Comparison of ENCODE assay signal across 7 cellular contexts in the genomic region with DNA sequence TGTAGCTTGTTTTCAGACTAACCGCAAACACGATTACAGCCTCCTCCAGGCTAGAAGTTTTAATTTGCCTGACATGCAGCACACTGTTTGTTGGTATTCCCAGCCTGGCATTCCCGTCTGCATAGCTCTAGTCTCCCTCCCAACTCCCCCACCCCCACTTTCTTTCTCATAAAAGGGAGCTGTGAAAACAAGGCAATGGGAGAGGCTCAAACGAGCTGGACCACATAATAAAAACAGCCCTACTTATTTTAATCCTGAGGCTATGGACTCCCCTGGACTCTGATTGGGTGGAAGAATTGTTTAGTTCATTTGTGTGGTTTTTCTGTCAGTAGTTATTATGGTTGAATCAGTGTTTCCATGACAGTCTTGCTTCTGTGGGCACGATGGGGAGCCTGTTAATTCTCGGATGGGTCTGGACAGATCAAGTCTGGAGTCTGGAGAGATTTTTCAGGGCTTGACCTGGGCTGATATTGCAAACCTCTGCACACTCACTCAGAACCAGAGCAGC. TPM values are rescaled to one million over a fixed set of nuclear protein-coding genes. Genes with fewer than 3 reads are reported as not detected.
A peak's percentile ranks its signal among the peaks of the same experiment; 100 is the strongest.
DNase-seq lines count a peak whose midpoint lies in the region; ATAC-seq, FAIRE-seq and TF ChIP-seq lines count a peak whose summit lies in the region.

No MANE protein-coding gene starts in this region.

- H2AFZ ChIP-seq in SK-N-SH (ENCODE audit: low read depth), result peak overlapping the region; percentile 53; the same call in 1 of the 2 replicates
- peak overlapping the region; percentile 33 for H2AFZ ChIP-seq in fibroblast of lung (ENCODE audit: low read length)

- peak; percentile 66 for DNase-seq in SK-N-SH
- DNase-seq in fibroblast of lung (ENCODE audit: low read depth in 2 of 2), result peak; percentile 62 to 85
- DNase-seq in D721Med (ENCODE audit: insufficient read length, low spot score), result no peak
- no peak for DNase-seq in NCI-H2107 (lab: John Stamatoyannopoulos, UW)

- CTCF ChIA-PET in HEK293 (lab: Yijun Ruan, JAX) (no interaction called here), SK-N-SH (lab: Yijun Ruan, JAX) (interaction anchor here (1.0 to 2.6 kb wide), 2 partner anchors 9 to 60 kb away, joined by 4 to 7 read pairs; no protein-coding TSS in a partner anchor)

- H3K9me3 Mint-ChIP-seq in nephron, result no peaks in the 10 kb centered on the region

- H3K4me1 Mint-ChIP-seq in nephron, result peaks cover 50% of the 10 kb centered on the region

- H3K27ac Mint-ChIP-seq in nephron, result peak overlapping the region; percentile 82 to 93 (median 86)

- H3K79me2 ChIP-seq in SK-N-SH (ENCODE audit: insufficient read depth) (peaks cover 17% of the 10 kb centered on the region; the same call in 1 of the 2 replicates), fibroblast of lung (ENCODE audit: control insufficient read depth, insufficient read depth, low read length) (no peaks in the 10 kb centered on the region)

- WGBS in SK-N-SH (ENCODE audit: low lambda C conversion rate), result 21% methylated on average over 6 of the region's 6 CpGs

- ATAC-seq in HG03135 (IDR thresholded peaks at IDR 0.05; ENCODE audit: unreplicated experiment), result no peak

- H3K27me3 ChIP-seq in SK-N-SH (ENCODE audit: insufficient read depth) (no peaks in the 10 kb centered on the region), fibroblast of lung (ENCODE audit: control insufficient read depth, insufficient read depth, low read length) (no peaks in the 10 kb centered on the region)

- no peaks in the 10 kb centered on the region for H3K27me3 Mint-ChIP-seq in nephron (ENCODE audit: low read depth)

- no peaks in the 10 kb centered on the region for H3K9me2 ChIP-seq in SK-N-SH

- TF ChIP-seq EP300 in SK-N-SH (IDR thresholded peaks at IDR 0.05; ENCODE audit: borderline replicate concordance in 1 of 2, low read depth in 1 of 2, low read length in 1 of 2), result peak in 1 of 2 experiments; percentile 31; a peak in 2 of 4 replicates

- H3F3A ChIP-seq in SK-N-SH (replicated peaks; ENCODE audit: insufficient read depth), result peaks cover 30% of the 10 kb centered on the region

- H3K4me3 ChIP-seq in HEK293 (ENCODE audit: low read depth, low read length) (peak overlapping the region; percentile 89), SK-N-SH (ENCODE audit: low read depth in 2 of 2, low read length in 1 of 2) (peak overlapping the region; percentile 70 to 92), fibroblast of lung (replicated peaks in 1 of 4; ENCODE audit: control extremely low read depth in 1 of 4, insufficient read depth in 1 of 4, low read depth in 3 of 4, low read length in 4 of 4) (peak overlapping the region; percentile 70 to 87 (median 78))

- H3K9me3 ChIP-seq in HEK293 (ENCODE audit: control insufficient read depth, insufficient read depth, low read depth, low read length) (no peaks in the 10 kb centered on the region), SK-N-SH (no peaks in the 10 kb centered on the region), fibroblast of lung (ENCODE audit: control insufficient read depth, insufficient read depth, low read depth, low read length) (no peaks in the 10 kb centered on the region)

- H4K20me1 ChIP-seq in SK-N-SH (ENCODE audit: insufficient read depth), result no peaks in the 10 kb centered on the region
- no peaks in the 10 kb centered on the region for H4K20me1 ChIP-seq in fibroblast of lung (ENCODE audit: control insufficient read depth, extremely low read depth, insufficient read depth, low read length)

- peak overlapping the region; percentile 93 for H3K9ac ChIP-seq in SK-N-SH
- H3K9ac ChIP-seq in fibroblast of lung (ENCODE audit: insufficient read depth, low read length), result no peak overlapping the region

- peaks cover 12% of the 10 kb centered on the region for H3K36me3 Mint-ChIP-seq in nephron (ENCODE audit: low read depth)

- peak overlapping the region; percentile 91 to 98 (median 91) for H3K4me3 Mint-ChIP-seq in nephron

- no peaks in the 10 kb centered on the region; a peak in 1 of 3 replicates for H3K36me3 ChIP-seq in HEK293 (ENCODE audit: control insufficient read depth in 2 of 2, insufficient read depth in 1 of 2, low read length in 2 of 2)
- no peaks in the 10 kb centered on the region for H3K36me3 ChIP-seq in SK-N-SH (replicated peaks in 1 of 2; ENCODE audit: control insufficient read depth in 1 of 2, insufficient read depth in 2 of 2, low read length in 1 of 2)
- no peaks in the 10 kb centered on the region for H3K36me3 ChIP-seq in fibroblast of lung (ENCODE audit: control insufficient read depth, insufficient read depth, low read length)

- no peak for TF ChIP-seq RAD21 in SK-N-SH (IDR thresholded peaks at IDR 0.05; ENCODE audit: low read length)

- FAIRE-seq in D721Med (lab: Jason Lieb, UNC), result no peak

- POLR2A ChIA-PET in HEK293 (lab: Yijun Ruan, JAX) (interaction anchor here (0.5 to 1.7 kb wide), 7 partner anchors 8 to 1945 kb away, joined by 4 to 5 read pairs (median 4); no protein-coding TSS in a partner anchor), SK-N-SH (lab: Yijun Ruan, JAX) (no interaction called here)

- peak overlapping the region; percentile 83 for H3K27ac ChIP-seq in HEK293 (ENCODE audit: extremely low read depth, low read depth, low read length)
- H3K27ac ChIP-seq in SK-N-SH (ENCODE audit: low read depth in 2 of 2, low read length in 1 of 2), result peak overlapping the region; percentile 82 to 91
- H3K27ac ChIP-seq in fibroblast of lung (ENCODE audit: insufficient read depth, low read length), result no peak overlapping the region

- TF ChIP-seq CTCF in HEK293 (tag by site-specific recombination; IDR thresholded peaks at IDR 0.05) (no peak), SK-N-SH (IDR thresholded peaks at IDR 0.05) (no peak), fibroblast of lung (conservative IDR thresholded peaks at IDR 0.05 in 1 of 2, IDR thresholded peaks at IDR 0.05 in 1 of 2; ENCODE audit: low read depth in 1 of 2, low read length in 2 of 2) (no peak), nephron (IDR thresholded peaks at IDR 0.05; ENCODE audit: unreplicated experiment in 3 of 3) (no peak), D721Med (IDR thresholded peaks at IDR 0.05; ENCODE audit: insufficient read depth, missing control alignments) (no peak)

- peak overlapping the region; percentile 96 for H3K4me2 ChIP-seq in SK-N-SH
- peak overlapping the region; percentile 69 for H3K4me2 ChIP-seq in fibroblast of lung (ENCODE audit: extremely low read depth, insufficient read depth, low read length)

- H3K4me1 ChIP-seq in HEK293 (ENCODE audit: control insufficient read depth, insufficient read depth, low read length) (peaks cover 10% of the 10 kb centered on the region), SK-N-SH (ENCODE audit: control insufficient read depth in 1 of 2, insufficient read depth in 2 of 2, low read depth in 1 of 2, low read length in 1 of 2) (peaks cover 4 to 15% of the 10 kb centered on the region in 2 experiments; a peak in 3 of 4 replicates), fibroblast of lung (ENCODE audit: control insufficient read depth, extremely low read depth, insufficient read depth, low read length) (no peaks in the 10 kb centered on the region)

TF ChIP-seq in HEK293, 187 proteins besides CTCF, POLR2A, EP300 and RAD21 (continues in another document):
- TF ChIP-seq, protein P1, sequence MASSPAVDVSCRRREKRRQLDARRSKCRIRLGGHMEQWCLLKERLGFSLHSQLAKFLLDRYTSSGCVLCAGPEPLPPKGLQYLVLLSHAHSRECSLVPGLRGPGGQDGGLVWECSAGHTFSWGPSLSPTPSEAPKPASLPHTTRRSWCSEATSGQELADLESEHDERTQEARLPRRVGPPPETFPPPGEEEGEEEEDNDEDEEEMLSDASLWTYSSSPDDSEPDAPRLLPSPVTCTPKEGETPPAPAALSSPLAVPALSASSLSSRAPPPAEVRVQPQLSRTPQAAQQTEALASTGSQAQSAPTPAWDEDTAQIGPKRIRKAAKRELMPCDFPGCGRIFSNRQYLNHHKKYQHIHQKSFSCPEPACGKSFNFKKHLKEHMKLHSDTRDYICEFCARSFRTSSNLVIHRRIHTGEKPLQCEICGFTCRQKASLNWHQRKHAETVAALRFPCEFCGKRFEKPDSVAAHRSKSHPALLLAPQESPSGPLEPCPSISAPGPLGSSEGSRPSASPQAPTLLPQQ (tag by site-specific recombination; IDR thresholded peaks at IDR 0.05), result peak; percentile 57

TF ChIP-seq in SK-N-SH, 30 proteins besides CTCF, POLR2A, EP300 and RAD21 (continues in another document):
- TF ChIP-seq, protein P2, sequence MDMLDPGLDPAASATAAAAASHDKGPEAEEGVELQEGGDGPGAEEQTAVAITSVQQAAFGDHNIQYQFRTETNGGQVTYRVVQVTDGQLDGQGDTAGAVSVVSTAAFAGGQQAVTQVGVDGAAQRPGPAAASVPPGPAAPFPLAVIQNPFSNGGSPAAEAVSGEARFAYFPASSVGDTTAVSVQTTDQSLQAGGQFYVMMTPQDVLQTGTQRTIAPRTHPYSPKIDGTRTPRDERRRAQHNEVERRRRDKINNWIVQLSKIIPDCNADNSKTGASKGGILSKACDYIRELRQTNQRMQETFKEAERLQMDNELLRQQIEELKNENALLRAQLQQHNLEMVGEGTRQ (IDR thresholded peaks at IDR 0.05; ENCODE audit: borderline replicate concordance, low read depth, low read length), result no peak
- peak; percentile 88 for TF ChIP-seq RCOR1 (IDR thresholded peaks at IDR 0.05; ENCODE audit: low read length)
- 0 out of 2 replicates have a peak, but pooled peaks have one; percentile 12 for TF ChIP-seq RFX5 (IDR thresholded peaks at IDR 0.05; ENCODE audit: low read length)
- TF ChIP-seq NRF1 (IDR thresholded peaks at IDR 0.05; ENCODE audit: low read depth, low read length), result no peak
- peak; percentile 57; the same call in 1 of the 2 replicates for TF ChIP-seq TEAD4 (IDR thresholded peaks at IDR 0.05; ENCODE audit: borderline replicate concordance, insufficient read depth)
- no peak for TF ChIP-seq FOXM1 (IDR thresholded peaks at IDR 0.05; ENCODE audit: low read depth)
- TF ChIP-seq MXI1 (IDR thresholded peaks at IDR 0.05; ENCODE audit: low read depth, low read length), result 0 out of 2 replicates have a peak, but pooled peaks have one; percentile 14
- TF ChIP-seq, protein P3, sequence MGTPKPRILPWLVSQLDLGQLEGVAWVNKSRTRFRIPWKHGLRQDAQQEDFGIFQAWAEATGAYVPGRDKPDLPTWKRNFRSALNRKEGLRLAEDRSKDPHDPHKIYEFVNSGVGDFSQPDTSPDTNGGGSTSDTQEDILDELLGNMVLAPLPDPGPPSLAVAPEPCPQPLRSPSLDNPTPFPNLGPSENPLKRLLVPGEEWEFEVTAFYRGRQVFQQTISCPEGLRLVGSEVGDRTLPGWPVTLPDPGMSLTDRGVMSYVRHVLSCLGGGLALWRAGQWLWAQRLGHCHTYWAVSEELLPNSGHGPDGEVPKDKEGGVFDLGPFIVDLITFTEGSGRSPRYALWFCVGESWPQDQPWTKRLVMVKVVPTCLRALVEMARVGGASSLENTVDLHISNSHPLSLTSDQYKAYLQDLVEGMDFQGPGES (IDR thresholded peaks at IDR 0.05; ENCODE audit: low read depth, low read length), result no peak

RNA-seq across cellular contexts. Expression of a gene that starts 1.2 kb away (rescaled TPM):
- polyA plus RNA-seq in SK-N-SH (2012; rRNA removed), result 4.2 and 5.7 TPM in 2 replicates
- polyA plus RNA-seq in SK-N-SH (2012; cell fraction: cytosol; rRNA removed), result 5.5 and 6.0 TPM in 2 replicates
- 4.2 and 7.5 TPM in 2 replicates for polyA plus RNA-seq in SK-N-SH (2012; cell fraction: nucleus; rRNA removed)
- total RNA-seq in fibroblast of lung, result 12.1 and 16.7 TPM in 2 replicates
- polyA plus RNA-seq in fibroblast of lung, result 5.5 and 11.3 TPM in 2 replicates
- polyA plus RNA-seq in fibroblast of lung (2012), result 3.3 and 6.4 TPM in 2 replicates
- 2.5 and 3.4 TPM in 2 replicates for polyA minus RNA-seq in fibroblast of lung (ENCODE audit: low replicate concordance)

Comparison
In these comparisons a context has a peak if more than half of its experiments do, and no peak if none do; other contexts are left out.
1. DNase-seq: peak in SK-N-SH (single experiment) and fibroblast of lung (2 of 2); none in D721Med (single experiment) and NCI-H2107 (single experiment).
2. Peak in every context shown above with its lines, with median percentiles within 50 percentile points of each other: H3K4me3 ChIP-seq.